Comparison of ENCODE assay signal across 23 cellular contexts in genomic region chr15:63021031-63021430, GRCh38. TPM values are rescaled to one million over a fixed set of nuclear protein-coding genes. Genes with fewer than 3 reads are reported as not detected.
A peak's percentile ranks its signal among the peaks of the same experiment; 100 is the strongest.
DNase-seq lines count a peak whose midpoint lies in the region; ATAC-seq, FAIRE-seq and TF ChIP-seq lines count a peak whose summit lies in the region.
"Had no signal": no experiment of that assay in that cellular context is flagged by ENCODE, and none has a peak within 500 bp of the region (broad histone marks: within the 10 kb centered on the region; RNA-seq: fewer than 3 reads in every experiment).

No MANE protein-coding gene starts in this region.

- H3K4ac ChIP-seq in trophoblast cell (ENCODE audit: low read depth, low read length): peak overlapping the region; percentile 55

- BruUV-seq in PC-9 (replicated peaks; lab: Mats Ljungman, UMichigan): no TSS peak

- H3K9me3 ChIP-seq in A549 (no peaks in the 10 kb centered on the region), PC-9 (ENCODE audit: insufficient read depth, low read depth) (0 out of 2 replicates have a peak, but pooled peaks cover 3% of the 10 kb centered on the region), trophoblast cell (ENCODE audit: insufficient read depth, low read depth, low read length) (no peaks in the 10 kb centered on the region)

- no peak overlapping the region for H4K12ac ChIP-seq in trophoblast cell (ENCODE audit: low read depth, low read length)

- H3K27ac ChIP-seq in A549 (peak overlapping the region in 1 of 2 experiments; percentile 85; a peak in 2 of 6 replicates), PC-9 (peak overlapping the region; percentile 75), trophoblast cell (ENCODE audit: low read depth, low read length) (peak overlapping the region; percentile 66)
- H3K27ac ChIP-seq: HL-60, SK-N-MC had no signal

- H3K4me3 ChIP-seq in A549: no peak overlapping the region
- no peak overlapping the region for H3K4me3 ChIP-seq in PC-9
- H3K4me3 ChIP-seq in trophoblast cell (ENCODE audit: low read depth, low read length): no peak overlapping the region
- H3K4me3 ChIP-seq: SK-N-MC had no signal

- peaks cover 24% of the 10 kb centered on the region for H3F3A ChIP-seq in PC-9 (ENCODE audit: insufficient read depth, low read depth)

- 80% methylated on average over 6 of the region's 6 CpGs for WGBS in A549 (ENCODE audit: missing lambda C conversion rate)
- WGBS in trophoblast cell (ENCODE audit: extremely low coverage, insufficient coverage, insufficient read length): no CpG with 5 or more reads among the region's 6 CpGs

- no peak for TF ChIP-seq CTCF in A549 (IDR thresholded peaks at IDR 0.05)
- TF ChIP-seq CTCF in PC-9 (conservative IDR thresholded peaks at IDR 0.05): no peak

- CTCF ChIA-PET in A549 (lab: Yijun Ruan, JAX) (no interaction called here), PC-9 (lab: Charles Lee) (no interaction called here)

- H2BK12ac ChIP-seq in trophoblast cell (ENCODE audit: low read length): peak overlapping the region; percentile 98

- TF ChIP-seq EP300 in A549 (IDR thresholded peaks at IDR 0.05): no peak

- no peak overlapping the region for H4K8ac ChIP-seq in trophoblast cell (ENCODE audit: low read depth, low read length)

- no peak overlapping the region for H3K9ac ChIP-seq in trophoblast cell (ENCODE audit: low read length)

- H2AK5ac ChIP-seq in trophoblast cell (ENCODE audit: low read length): peak overlapping the region; percentile 85

- H3K14ac ChIP-seq in trophoblast cell (ENCODE audit: low read length): peak overlapping the region; percentile 90

- peak overlapping the region; percentile 86 for H4K91ac ChIP-seq in trophoblast cell (ENCODE audit: low read depth, low read length)

- FAIRE-seq in A549 (lab: Jason Lieb, UNC): peak; percentile 78
- FAIRE-seq: D721Med, GM18507, GM19239 had no signal

- peak overlapping the region; percentile 67 for H3K18ac ChIP-seq in trophoblast cell (ENCODE audit: low read length)

- H3K27me3 ChIP-seq in PC-9 (ENCODE audit: insufficient read depth, low read depth) (no peaks in the 10 kb centered on the region), trophoblast cell (ENCODE audit: insufficient read depth, low read length) (no peaks in the 10 kb centered on the region)

- H3K36me3 ChIP-seq in PC-9 (ENCODE audit: low read depth): no peaks in the 10 kb centered on the region
- H3K36me3 ChIP-seq in trophoblast cell (ENCODE audit: control insufficient read depth in 1 of 2, insufficient read depth in 2 of 2, low read length in 2 of 2): no peaks in the 10 kb centered on the region

- H2AFZ ChIP-seq in PC-9 (no peak overlapping the region), trophoblast cell (ENCODE audit: insufficient read depth, low read length, poor library complexity) (no peak overlapping the region)

- DNase-seq in A549 (ENCODE audit: low read depth in 1 of 2, low spot score in 1 of 2) (no peak), PC-9 (no peak), foreskin melanocyte (peak; percentile 62), trophoblast cell (peak in 1 of 2 donors; percentile 12), middle frontal gyrus (ENCODE audit: extremely low spot score, low spot score) (no peak)
- no peak for DNase-seq in stimulated activated CD4-positive, alpha-beta T cell treated with anti-CD3 and anti-CD28 coated beads, Interleukin-2, amount 100 ng/mL, for 48 hours
- DNase-seq: DMS53, GDM1, GOT3, HCEC 1CT, KG1, NCI-H1105 treated with DMSO at 0.1 percent for 48 hours, NCI-H1694, NCI-H2081, NCI-H2171 treated with DMSO at 0.1 percent for 48 hours, NCI-H524 treated with DMSO at 0.1 percent for 48 hours, SHP77 had no signal

- peaks cover 53% of the 10 kb centered on the region for H3K4me1 ChIP-seq in A549
- H3K4me1 ChIP-seq in PC-9 (replicated peaks; ENCODE audit: insufficient read depth): peaks cover 40% of the 10 kb centered on the region
- H3K4me1 ChIP-seq in trophoblast cell (ENCODE audit: control insufficient read depth in 1 of 2, insufficient read depth in 2 of 2, low read length in 2 of 2): peaks cover 23 to 36% of the 10 kb centered on the region in 2 experiments

- H2BK120ac ChIP-seq in trophoblast cell (ENCODE audit: insufficient read depth, low read length, poor library complexity): peak overlapping the region; percentile 84

- H3K9me2 ChIP-seq in PC-9 (ENCODE audit: insufficient read depth): no peaks in the 10 kb centered on the region

- H2BK5ac ChIP-seq in trophoblast cell (ENCODE audit: low read depth, low read length, poor library complexity): peak overlapping the region; percentile 85

- H4K20me1 ChIP-seq in PC-9 (ENCODE audit: insufficient read depth): no peaks in the 10 kb centered on the region

- POLR2A ChIA-PET in A549 (lab: Yijun Ruan, JAX): no interaction called here
- POLR2A ChIA-PET in PC-9 (lab: Charles Lee; ENCODE audit: unreplicated experiment): interaction anchor here (0.7 kb wide), 1 partner anchor 177 kb away, joined by 7 read pairs; no protein-coding TSS in a partner anchor

- ATAC-seq in A549 (no peak), GM18858 (IDR thresholded peaks at IDR 0.05; ENCODE audit: unreplicated experiment) (no peak)

- no peak for TF ChIP-seq POLR2A in A549 (IDR thresholded peaks at IDR 0.05; ENCODE audit: low read length)

- no peak overlapping the region for H3K23ac ChIP-seq in trophoblast cell (ENCODE audit: low read length)

- intact Hi-C loops in PC-9 (cut with micrococcal nuclease; ENCODE audit: unreplicated experiment): no loop called here

- no peak for TF ChIP-seq RAD21 in A549 (conservative IDR thresholded peaks at IDR 0.05 in 1 of 2, IDR thresholded peaks at IDR 0.05 in 1 of 2)

- H3K79me2 ChIP-seq in PC-9 (ENCODE audit: low read depth): no peaks in the 10 kb centered on the region
- peaks cover 10% of the 10 kb centered on the region for H3K79me2 ChIP-seq in trophoblast cell (ENCODE audit: control insufficient read depth, insufficient read depth, low read length, poor library complexity)

- H3K4me2 ChIP-seq in A549 (peak overlapping the region; percentile 50; the same call in 1 of the 3 replicates), PC-9 (peak overlapping the region; percentile 19; the same call in 1 of the 2 replicates), trophoblast cell (ENCODE audit: low read length) (no peak overlapping the region)

- peaks cover 50% of the 10 kb centered on the region for H3K79me1 ChIP-seq in trophoblast cell (ENCODE audit: low read length)

TF ChIP-seq in A549, 52 proteins besides CTCF, POLR2A, EP300 and RAD21:
- no peak for TF ChIP-seq ATOH8 (CRISPR knock-in tag; IDR thresholded peaks at IDR 0.05; ENCODE audit: low read depth)
- no peak for TF ChIP-seq KDM5A (IDR thresholded peaks at IDR 0.05)
- TF ChIP-seq HOXB13 (CRISPR knock-in tag; IDR thresholded peaks at IDR 0.05; ENCODE audit: low read depth): no peak
- TF ChIP-seq PBX3 (IDR thresholded peaks at IDR 0.05): no peak
- TF ChIP-seq SMC3 (IDR thresholded peaks at IDR 0.05): no peak
- TF ChIP-seq CEBPB (IDR thresholded peaks at IDR 0.05): no peak
- TF ChIP-seq FOSL2 (IDR thresholded peaks at IDR 0.05): no peak
- no peak for TF ChIP-seq FOSL2 (CRISPR knock-in tag; IDR thresholded peaks at IDR 0.05)
- TF ChIP-seq NPAS2 (CRISPR knock-in tag; IDR thresholded peaks at IDR 0.05; ENCODE audit: borderline replicate concordance): no peak
- no peak for TF ChIP-seq SREBF2 (IDR thresholded peaks at IDR 0.05)
- TF ChIP-seq HMGXB4 (CRISPR knock-in tag; IDR thresholded peaks at IDR 0.05; ENCODE audit: borderline replicate concordance): no peak
- TF ChIP-seq NR3C1 (IDR thresholded peaks at IDR 0.05): no peak

RNA-seq across cellular contexts. Expression of gene TPM1, which starts 21.5 kb away (rescaled TPM):
- polyA plus RNA-seq in A549 (2011; rRNA removed) (777 and 894 TPM in 2 replicates), A549 (2017; fragmentation: RNase III; extraction: RNeasy Plus Mini Kit Qiagen cat#74134 plus additional on column Dnase treatment) (954 to 1,229 TPM (median 1,043 TPM) in 3 replicates)
- polyA plus RNA-seq in A549 (2012; cell fraction: cytosol; rRNA removed): 824 and 915 TPM in 2 replicates
- 678 and 876 TPM in 2 replicates for polyA plus RNA-seq in A549 (2012; cell fraction: nucleus; rRNA removed)
- 537 and 670 TPM in 2 replicates for polyA minus RNA-seq in A549 (2011; rRNA and poly(A)+ RNA removed)
- total RNA-seq in PC-9 (2021): 174 and 225 TPM in 2 replicates
- 3,520 and 3,660 TPM in 2 replicates for polyA plus RNA-seq in trophoblast cell (2013)
